Comparison of ENCODE assay signal across 14 cellular contexts in genomic region chr2:23653326-23653725, GRCh38.
A peak's percentile ranks its signal among the peaks of the same experiment; 100 is the strongest.
DNase-seq lines count a peak whose midpoint lies in the region; ATAC-seq and TF ChIP-seq lines count a peak whose summit lies in the region.
"Had no signal": no experiment of that assay in that cellular context is flagged by ENCODE, and none has a peak within 500 bp of the region (broad histone marks: within the 10 kb centered on the region; RNA-seq: fewer than 3 reads in every experiment).

No MANE protein-coding gene starts in this region.

- ATAC-seq in RWPE2 (ENCODE audit: low read depth), result peak; percentile 39; the same call in 1 of the 3 replicates
- ATAC-seq: A549 had no signal

- H2AK5ac ChIP-seq in neuronal stem cell (ENCODE audit: low read depth, low read length), result no peak overlapping the region

- H3K23ac ChIP-seq in neuronal stem cell (ENCODE audit: low read depth, low read length, poor library complexity), result peak overlapping the region; percentile 46

- no peak overlapping the region for H2AFZ ChIP-seq in neuronal stem cell (ENCODE audit: low read length)

- H3K4me1 ChIP-seq in RWPE2 (ENCODE audit: insufficient read depth, poor library complexity, severe bottlenecking) (peaks cover 8% of the 10 kb centered on the region), neuronal stem cell (ENCODE audit: control insufficient read depth in 2 of 2, insufficient read depth in 1 of 2, low read depth in 1 of 2, low read length in 2 of 2) (peaks cover 0 to 24% of the 10 kb centered on the region in 2 donors)

- no peak overlapping the region for H4K91ac ChIP-seq in neuronal stem cell (ENCODE audit: low read depth, low read length, poor library complexity)

- no peak overlapping the region for H3K14ac ChIP-seq in neuronal stem cell (ENCODE audit: low read length)

- no peak overlapping the region for H3K9ac ChIP-seq in neuronal stem cell (ENCODE audit: low read depth, low read length, poor library complexity)
- H3K9ac ChIP-seq: BLaER1 treated with 17β-estradiol and CSF1 and Interleukin-3, amounts not matched to agents 10 nM and 100 nM had no signal

- no peak overlapping the region for H3K4me2 ChIP-seq in neuronal stem cell (ENCODE audit: insufficient read depth, low read length, poor library complexity, severe bottlenecking)
- H3K4me2 ChIP-seq: A549; BLaER1 treated with 17β-estradiol and CSF1 and Interleukin-3, amounts not matched to agents 10 nM and 100 nM had no signal

- no peak overlapping the region for H2BK12ac ChIP-seq in neuronal stem cell (ENCODE audit: low read length)

- no peak overlapping the region for H2BK15ac ChIP-seq in neuronal stem cell (ENCODE audit: low read length)

- no peaks in the 10 kb centered on the region for H3K79me1 ChIP-seq in neuronal stem cell (ENCODE audit: low read depth, low read length)

- H3K27ac ChIP-seq in RWPE2 (ENCODE audit: poor library complexity, severe bottlenecking), result no peak overlapping the region
- H3K27ac ChIP-seq in neuronal stem cell (replicated peaks; ENCODE audit: low read length), result no peak overlapping the region
- H3K27ac ChIP-seq: A549; BLaER1 treated with 17β-estradiol and CSF1 and Interleukin-3, amounts not matched to agents 10 nM and 100 nM had no signal

- H3K4me3 ChIP-seq in RWPE2 (ENCODE audit: severe bottlenecking) (no peak overlapping the region), neuronal stem cell (ENCODE audit: low read length in 2 of 2) (no peak overlapping the region)
- H3K4me3 ChIP-seq: A549; BLaER1 treated with 17β-estradiol and CSF1 and Interleukin-3, amounts not matched to agents 10 nM and 100 nM had no signal

- no peak for TF ChIP-seq CTCF in RWPE2 (IDR thresholded peaks at IDR 0.05; ENCODE audit: poor library complexity, severe bottlenecking)

- H2BK5ac ChIP-seq in neuronal stem cell (ENCODE audit: low read length), result no peak overlapping the region

- H3K18ac ChIP-seq in neuronal stem cell (ENCODE audit: low read length), result peak overlapping the region; percentile 68

- no peaks in the 10 kb centered on the region for H3K9me3 ChIP-seq in RWPE2 (ENCODE audit: severe bottlenecking)
- peaks cover 3% of the 10 kb centered on the region in 2 donors for H3K9me3 ChIP-seq in neuronal stem cell (replicated peaks in 1 of 2; ENCODE audit: control insufficient read depth in 2 of 2, insufficient read depth in 1 of 2, low read depth in 1 of 2, low read length in 2 of 2)
- H3K9me3 ChIP-seq: A549 had no signal

- H2BK120ac ChIP-seq in neuronal stem cell (ENCODE audit: low read depth, low read length), result no peak overlapping the region

- peak; percentile 32 for DNase-seq in EL
- DNase-seq in HCEC 1CT, result peak; percentile 46
- DNase-seq in RWPE2 (ENCODE audit: low spot score), result no peak
- DNase-seq in neuronal stem cell (ENCODE audit: low spot score), result no peak
- DNase-seq in germinal center (ENCODE audit: low spot score), result no peak
- DNase-seq in activated effector memory CD4-positive, alpha-beta T cell treated with anti-CD3 and anti-CD28 coated beads, Interleukin-2, amount 50 U/mL, for 16 hours, result no peak
- no peak for DNase-seq in DMS53 (lab: John Stamatoyannopoulos, UW)
- DNase-seq: AML-193; CD4-positive, CD25-positive, alpha-beta regulatory T cell; GDM1; IMR-90; KBM-7 had no signal

- H4K8ac ChIP-seq in neuronal stem cell (ENCODE audit: low read depth, low read length), result no peak overlapping the region

- H3K36me3 ChIP-seq in RWPE2 (ENCODE audit: low read depth), result no peaks in the 10 kb centered on the region
- H3K36me3 ChIP-seq in neuronal stem cell (replicated peaks in 1 of 2; ENCODE audit: control insufficient read depth in 2 of 2, insufficient read depth in 2 of 2, low read length in 2 of 2), result peaks cover 0 to 3% of the 10 kb centered on the region in 2 donors
- H3K36me3 ChIP-seq: BLaER1 treated with 17β-estradiol and CSF1 and Interleukin-3, amounts not matched to agents 10 nM and 100 nM had no signal

- H3K27me3 ChIP-seq in RWPE2 (ENCODE audit: insufficient read depth, poor library complexity, severe bottlenecking) (no peaks in the 10 kb centered on the region), neuronal stem cell (ENCODE audit: control insufficient read depth in 3 of 3, insufficient read depth in 3 of 3, low read depth in 1 of 3, low read length in 3 of 3) (no peaks in the 10 kb centered on the region)
- H3K27me3 ChIP-seq: BLaER1 treated with 17β-estradiol and CSF1 and Interleukin-3, amounts not matched to agents 10 nM and 100 nM had no signal

- no peak overlapping the region for H3K4ac ChIP-seq in neuronal stem cell (ENCODE audit: low read length)

- WGBS in neuronal stem cell (ENCODE audit: extremely low coverage in 2 of 2, insufficient read length in 2 of 2, insufficient replicate concordance in 1 of 2), 2 donors, result no CpG with 5 or more reads among the region's 7 CpGs

Comparison
In these comparisons a context has a peak if more than half of its experiments do, and no peak if none do; other contexts are left out.
1. DNase-seq: peak in EL (single experiment) and HCEC 1CT (single experiment); none in RWPE2 (single experiment), neuronal stem cell (single experiment), germinal center (single experiment), activated effector memory CD4-positive, alpha-beta T cell treated with anti-CD3 and anti-CD28 coated beads, Interleukin-2, amount 50 U/mL, for 16 hours (single experiment) and DMS53 (single experiment).